ENCODE assay signal across 8 cellular contexts in genomic region chr12:109098671-109099070, GRCh38. TPM values are rescaled to one million over a fixed set of nuclear protein-coding genes. Genes with fewer than 3 reads are reported as not detected.
DNase-seq lines count a peak whose midpoint lies in the region; ATAC-seq lines count a peak whose summit lies in the region.

No MANE protein-coding gene starts in this region.

- peaks cover 25 to 28% of the 10 kb centered on the region in 2 donors for H3K36me3 Mint-ChIP-seq in activated naive CD4-positive, alpha-beta T cell treated with anti-CD3 and anti-CD28 coated beads, Interleukin-2, amount 50 U/mL, for 72 hours
- H3K36me3 Mint-ChIP-seq in stimulated activated effector memory CD8-positive, alpha-beta T cell treated with anti-CD3 and anti-CD28 coated beads, Interleukin-12 subunit alpha, Interleukin-12 subunit beta, amount 100 ng/mL, for 72 hours, result peaks cover 64% of the 10 kb centered on the region

- peak overlapping the region; percentile 82 for H3K4me3 Mint-ChIP-seq in stimulated activated effector memory CD8-positive, alpha-beta T cell treated with anti-CD3 and anti-CD28 coated beads, Interleukin-12 subunit alpha, Interleukin-12 subunit beta, amount 100 ng/mL, for 72 hours

- peak overlapping the region; percentile 63 to 89 for H3K27ac Mint-ChIP-seq in activated naive CD4-positive, alpha-beta T cell treated with anti-CD3 and anti-CD28 coated beads, Interleukin-2, amount 50 U/mL, for 72 hours
- peak overlapping the region; percentile 94 for H3K27ac Mint-ChIP-seq in stimulated activated effector memory CD8-positive, alpha-beta T cell treated with anti-CD3 and anti-CD28 coated beads, Interleukin-12 subunit alpha, Interleukin-12 subunit beta, amount 100 ng/mL, for 72 hours

- H3K4me3 ChIP-seq in iPS-11a (ENCODE audit: low read depth, low read length), result peak overlapping the region; percentile 76

- peaks cover 33% of the 10 kb centered on the region for H3K4me1 Mint-ChIP-seq in stimulated activated effector memory CD8-positive, alpha-beta T cell treated with anti-CD3 and anti-CD28 coated beads, Interleukin-12 subunit alpha, Interleukin-12 subunit beta, amount 100 ng/mL, for 72 hours

- H3K9me3 Mint-ChIP-seq in activated naive CD4-positive, alpha-beta T cell treated with anti-CD3 and anti-CD28 coated beads, Interleukin-2, amount 50 U/mL, for 72 hours, result no peaks in the 10 kb centered on the region
- H3K9me3 Mint-ChIP-seq in stimulated activated effector memory CD8-positive, alpha-beta T cell treated with anti-CD3 and anti-CD28 coated beads, Interleukin-12 subunit alpha, Interleukin-12 subunit beta, amount 100 ng/mL, for 72 hours, result no peaks in the 10 kb centered on the region

- ATAC-seq in HG03354 (IDR thresholded peaks at IDR 0.05; ENCODE audit: poor library complexity, severe bottlenecking, unreplicated experiment) (peak; percentile 1), GM21737 (IDR thresholded peaks at IDR 0.05; ENCODE audit: unreplicated experiment) (no peak), GM21723 (IDR thresholded peaks at IDR 0.05; ENCODE audit: unreplicated experiment) (no peak), GM18498 (IDR thresholded peaks at IDR 0.05; ENCODE audit: unreplicated experiment) (no peak)
- ATAC-seq in activated naive CD4-positive, alpha-beta T cell treated with anti-CD3 and anti-CD28 coated beads, Interleukin-2, amount 50 U/mL, for 72 hours, result no peak
- no peak for ATAC-seq in stimulated activated effector memory CD8-positive, alpha-beta T cell treated with anti-CD3 and anti-CD28 coated beads, Interleukin-12 subunit alpha, Interleukin-12 subunit beta, amount 100 ng/mL, for 72 hours

- DNase-seq in activated naive CD4-positive, alpha-beta T cell treated with anti-CD3 and anti-CD28 coated beads, Interleukin-2, amount 50 U/mL, for 72 hours (ENCODE audit: low spot score in 2 of 2), result no peak
- no peak for DNase-seq in stimulated activated effector memory CD8-positive, alpha-beta T cell treated with anti-CD3 and anti-CD28 coated beads, Interleukin-12 subunit alpha, Interleukin-12 subunit beta, amount 100 ng/mL, for 72 hours (ENCODE audit: low spot score in 2 of 2)
- no peak for DNase-seq in NCI-H2029 treated with DMSO at 0.1 percent for 48 hours (lab: John Stamatoyannopoulos, UW)

RNA-seq across cellular contexts. Expression of gene UNG, which starts 1.3 kb away (rescaled TPM):
- 10 to 100 TPM; 49.3 to 74.9 TPM for total RNA-seq in activated naive CD4-positive, alpha-beta T cell treated with anti-CD3 and anti-CD28 coated beads, Interleukin-2, amount 50 U/mL, for 72 hours

RNA-seq across cellular contexts. Expression of gene ALKBH2, which starts 5.4 kb away (rescaled TPM):
- 10 to 100 TPM; 32.7 to 33.9 TPM for total RNA-seq in activated naive CD4-positive, alpha-beta T cell treated with anti-CD3 and anti-CD28 coated beads, Interleukin-2, amount 50 U/mL, for 72 hours

RNA-seq across cellular contexts. Expression of gene ACACB, which starts 17.7 kb away (rescaled TPM):
- total RNA-seq in activated naive CD4-positive, alpha-beta T cell treated with anti-CD3 and anti-CD28 coated beads, Interleukin-2, amount 50 U/mL, for 72 hours, result 10 to 100 TPM; 13.4 to 23.7 TPM

RNA-seq across cellular contexts. Expression of gene USP30, which starts 46.3 kb away (rescaled TPM):
- total RNA-seq in activated naive CD4-positive, alpha-beta T cell treated with anti-CD3 and anti-CD28 coated beads, Interleukin-2, amount 50 U/mL, for 72 hours, result 10 to 100 TPM; 10.4 to 21.0 TPM
